In the genomic region with DNA sequence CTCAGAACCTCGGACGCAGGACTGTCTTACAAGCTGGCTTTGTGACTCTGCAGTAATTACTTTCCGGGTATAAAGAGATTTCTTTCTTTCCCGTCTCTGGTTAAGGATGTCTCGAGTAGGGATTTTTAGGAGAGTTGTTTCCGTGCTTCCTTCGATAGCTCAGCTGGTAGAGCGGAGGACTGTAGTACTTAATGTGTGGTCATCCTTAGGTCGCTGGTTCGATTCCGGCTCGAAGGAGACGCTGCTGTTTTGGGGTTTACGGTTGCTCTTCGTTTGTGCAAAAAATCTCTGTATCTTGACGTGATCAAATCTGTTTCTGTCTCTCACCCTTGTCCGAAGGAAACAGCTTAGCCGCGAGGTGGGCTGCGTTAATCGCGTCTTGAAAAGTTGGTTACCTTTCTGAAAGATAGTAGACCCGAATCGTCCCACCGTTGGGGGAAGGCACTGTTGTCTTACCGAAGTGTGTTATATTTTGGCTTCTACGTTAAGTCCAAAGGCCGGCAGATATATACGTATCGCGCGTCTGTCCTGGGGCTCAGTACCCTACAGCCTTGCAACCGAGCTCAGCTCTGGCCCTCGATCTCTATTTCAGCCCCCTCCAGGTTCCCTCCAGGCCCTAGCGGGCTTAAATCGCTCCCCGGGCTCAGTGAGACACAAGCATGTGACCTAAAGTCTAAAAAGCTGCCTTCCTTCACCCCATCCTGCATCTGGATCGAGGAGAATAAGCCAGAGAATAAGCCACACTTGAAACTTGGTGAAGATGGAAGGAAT, we compare ENCODE assay signal across 8 cellular contexts. TPM values are rescaled to one million over a fixed set of nuclear protein-coding genes. Genes with fewer than 3 reads are reported as not detected.
DNase-seq lines count a peak whose midpoint lies in the region; ATAC-seq lines count a peak whose summit lies in the region.

No MANE protein-coding gene starts in this region.

- H3K36me3 ChIP-seq in effector memory CD4-positive, alpha-beta T cell (ENCODE audit: control insufficient read depth, insufficient read depth, low read length): no peaks in the 10 kb centered on the region

- peaks cover 21% of the 10 kb centered on the region for H3K4me1 ChIP-seq in effector memory CD4-positive, alpha-beta T cell (ENCODE audit: control insufficient read depth, insufficient read depth, low read length, poor library complexity, severe bottlenecking)

- H3K4me3 ChIP-seq in effector memory CD4-positive, alpha-beta T cell (ENCODE audit: insufficient read depth, low read depth, low read length, poor library complexity, severe bottlenecking): peak overlapping the region; percentile 81

- peak; percentile 88 for DNase-seq in A172 (ENCODE audit: low spot score)
- peak; percentile 74 to 79 for DNase-seq in NCI-H526 (lab: John Stamatoyannopoulos, UW)
- peak; percentile 90 to 92 for DNase-seq in activated CD4-positive, alpha-beta T cell treated with anti-CD3 and anti-CD28 coated beads, Interleukin-2, amount 50 U/mL, for 48 hours
- peak; percentile 48 to 54 (median 50) for DNase-seq in effector memory CD4-positive, alpha-beta T cell
- DNase-seq in medulla oblongata (ENCODE audit: extremely low spot score): peak; percentile 96
- DNase-seq in stimulated activated CD4-positive, alpha-beta T cell treated with anti-CD3 and anti-CD28 coated beads, TNF-alpha, amount 100 ng/mL, for 48 hours (ENCODE audit: low read depth in 3 of 3): peak; percentile 71 to 76 (median 72)

- peak overlapping the region; percentile 94 for H3K27ac ChIP-seq in effector memory CD4-positive, alpha-beta T cell (ENCODE audit: insufficient read depth, low read length, poor library complexity, severe bottlenecking)

- H3K9me3 ChIP-seq in effector memory CD4-positive, alpha-beta T cell (ENCODE audit: control insufficient read depth, low read length): no peaks in the 10 kb centered on the region

- ATAC-seq in GM18511 (IDR thresholded peaks at IDR 0.05; ENCODE audit: unreplicated experiment): peak; percentile 37
- peak; percentile 33 for ATAC-seq in HG03066 (IDR thresholded peaks at IDR 0.05; ENCODE audit: low read depth, unreplicated experiment)

- no peaks in the 10 kb centered on the region for H3K27me3 ChIP-seq in effector memory CD4-positive, alpha-beta T cell (replicated peaks; ENCODE audit: control insufficient read depth, insufficient read depth, low read length, poor library complexity, severe bottlenecking)

RNA-seq across cellular contexts. Expression of gene RNASE4, which starts 1.1 kb away (rescaled TPM):
- total RNA-seq in A172 (2014; rRNA removed; shearing (Covaris generic)): 0.91 and 1.1 TPM in 2 replicates

RNA-seq across cellular contexts. Expression of gene ANG, which starts 5.3 kb away (rescaled TPM):
- total RNA-seq in A172 (2014; rRNA removed; shearing (Covaris generic)): 0.07 and 0.17 TPM in 2 replicates

RNA-seq across cellular contexts. Expression of gene OR6S1, which starts 41.8 kb away (rescaled TPM):
- total RNA-seq in A172 (2014; rRNA removed; shearing (Covaris generic)): not detected in 2 replicates

Comparison
In these comparisons a context has a peak if more than half of its experiments do, and no peak if none do; other contexts are left out.
1. Peak in every context shown above with its lines: DNase-seq, ATAC-seq, H3K4me3 ChIP-seq and H3K27ac ChIP-seq.